8 cellular contexts compared by ENCODE assay signal in genomic region chr22:50673231-50674126, GRCh38. TPM values are rescaled to one million over a fixed set of nuclear protein-coding genes. Genes with fewer than 3 reads are reported as not detected.
DNase-seq lines count a peak whose midpoint lies in the region; ATAC-seq and TF ChIP-seq lines count a peak whose summit lies in the region.

No MANE protein-coding gene starts in this region.

- H3K9me3 ChIP-seq in SK-N-SH (no peaks in the 10 kb centered on the region), adrenal gland (replicated peaks in 1 of 3) (no peaks in the 10 kb centered on the region)

- DNase-seq in SK-N-SH (peak; percentile 62), adrenal gland (peak in 1 of 7 donors; percentile 37), kidney epithelial cell (ENCODE audit: low read depth) (no peak)
- no peak for DNase-seq in stimulated activated naive CD8-positive, alpha-beta T cell treated with anti-CD3 and anti-CD28 coated beads, Interleukin-15, amount 100 ng/mL, for 72 hours

- H3K4me1 Mint-ChIP-seq in stimulated activated naive CD8-positive, alpha-beta T cell treated with anti-CD3 and anti-CD28 coated beads, Interleukin-15, amount 100 ng/mL, for 72 hours = peaks cover 33% of the 10 kb centered on the region

- H3K9me3 Mint-ChIP-seq in stimulated activated naive CD8-positive, alpha-beta T cell treated with anti-CD3 and anti-CD28 coated beads, Interleukin-15, amount 100 ng/mL, for 72 hours = no peaks in the 10 kb centered on the region

- no peaks in the 10 kb centered on the region for H3K36me3 ChIP-seq in SK-N-SH (replicated peaks in 1 of 2; ENCODE audit: control insufficient read depth in 1 of 2, insufficient read depth in 2 of 2, low read length in 1 of 2)
- H3K36me3 ChIP-seq in adrenal gland (replicated peaks in 1 of 2) = no peaks in the 10 kb centered on the region
- no peaks in the 10 kb centered on the region for H3K36me3 ChIP-seq in kidney epithelial cell (ENCODE audit: control insufficient read depth, insufficient read depth, low read length)

- POLR2A ChIA-PET in SK-N-SH (lab: Yijun Ruan, JAX) = no interaction called here

- no peak for ATAC-seq in SK-N-SH treated with all-trans-retinoic acid at 6 μM for 48 hours
- peak; percentile 7 for ATAC-seq in stimulated activated naive CD8-positive, alpha-beta T cell treated with anti-CD3 and anti-CD28 coated beads, Interleukin-15, amount 100 ng/mL, for 72 hours
- no peak for ATAC-seq in GM19463 (IDR thresholded peaks at IDR 0.05; ENCODE audit: unreplicated experiment)
- ATAC-seq in HG02588 (IDR thresholded peaks at IDR 0.05; ENCODE audit: unreplicated experiment) = no peak
- ATAC-seq in GM21515 (IDR thresholded peaks at IDR 0.05; ENCODE audit: unreplicated experiment) = no peak

- H3K4me2 ChIP-seq in SK-N-SH = peak overlapping the region; percentile 74

- H3K27ac ChIP-seq in SK-N-SH (ENCODE audit: low read depth in 2 of 2, low read length in 1 of 2) (no peak overlapping the region), adrenal gland (peak overlapping the region in 4 of 5 donors; percentile 3 to 79 (median 23))

- peak overlapping the region; percentile 46 to 74 for H3K4me3 Mint-ChIP-seq in stimulated activated naive CD8-positive, alpha-beta T cell treated with anti-CD3 and anti-CD28 coated beads, Interleukin-15, amount 100 ng/mL, for 72 hours

- TF ChIP-seq CTCF in SK-N-SH (IDR thresholded peaks at IDR 0.05) = no peak
- TF ChIP-seq CTCF in adrenal gland (IDR thresholded peaks at IDR 0.05) = no peak
- no peak for TF ChIP-seq CTCF in kidney epithelial cell (IDR thresholded peaks at IDR 0.05; ENCODE audit: insufficient read depth, low read length, poor library complexity, severe bottlenecking)

- TF ChIP-seq RAD21 in SK-N-SH (IDR thresholded peaks at IDR 0.05; ENCODE audit: low read length) = no peak

- no peaks in the 10 kb centered on the region for H3K27me3 ChIP-seq in SK-N-SH (ENCODE audit: insufficient read depth)
- H3K27me3 ChIP-seq in adrenal gland = peaks cover 14% of the 10 kb centered on the region
- peaks cover 44% of the 10 kb centered on the region for H3K27me3 ChIP-seq in kidney epithelial cell (ENCODE audit: control insufficient read depth, insufficient read depth, low read length)

- peaks cover 0 to 5% of the 10 kb centered on the region in 2 experiments; a peak in 1 of 4 replicates for H3K4me1 ChIP-seq in SK-N-SH (ENCODE audit: control insufficient read depth in 1 of 2, insufficient read depth in 2 of 2, low read depth in 1 of 2, low read length in 1 of 2)
- peaks cover 0 to 6% of the 10 kb centered on the region in 2 donors for H3K4me1 ChIP-seq in adrenal gland (replicated peaks in 1 of 2)

- H2AFZ ChIP-seq in SK-N-SH (ENCODE audit: low read depth) = no peak overlapping the region

- CTCF ChIA-PET in SK-N-SH (lab: Yijun Ruan, JAX) = interaction anchor here (0.6 to 0.7 kb wide), 3 partner anchors 52 to 111 kb away, joined by 3 read pairs; partner anchors contain the start of gene SYCE3

- no peak overlapping the region for H3K9ac ChIP-seq in SK-N-SH

- H4K20me1 ChIP-seq in SK-N-SH (ENCODE audit: insufficient read depth) = no peaks in the 10 kb centered on the region

- TF ChIP-seq POLR2A in adrenal gland (IDR thresholded peaks at IDR 0.05) = no peak

- H3K79me2 ChIP-seq in SK-N-SH (ENCODE audit: insufficient read depth) = no peaks in the 10 kb centered on the region

- intact Hi-C loops in adrenal gland (cut with DNase I) = no loop called here

- H3K4me3 ChIP-seq in SK-N-SH (ENCODE audit: low read depth in 2 of 2, low read length in 1 of 2) (peak overlapping the region; percentile 32 to 34), adrenal gland (peak overlapping the region in 1 of 4 donors; percentile 47), kidney epithelial cell (ENCODE audit: low read depth, low read length) (peak overlapping the region; percentile 5)

- no peaks in the 10 kb centered on the region for H3K9me2 ChIP-seq in SK-N-SH

- peaks cover 58% of the 10 kb centered on the region for H3K27me3 Mint-ChIP-seq in stimulated activated naive CD8-positive, alpha-beta T cell treated with anti-CD3 and anti-CD28 coated beads, Interleukin-15, amount 100 ng/mL, for 72 hours

- TF ChIP-seq EP300 in SK-N-SH (IDR thresholded peaks at IDR 0.05; ENCODE audit: borderline replicate concordance in 1 of 2, low read depth in 1 of 2, low read length in 1 of 2) = no peak

- H3K27ac Mint-ChIP-seq in stimulated activated naive CD8-positive, alpha-beta T cell treated with anti-CD3 and anti-CD28 coated beads, Interleukin-15, amount 100 ng/mL, for 72 hours = no peak overlapping the region

- H3F3A ChIP-seq in SK-N-SH (replicated peaks; ENCODE audit: insufficient read depth) = peaks cover 3% of the 10 kb centered on the region

- 24% methylated on average over 41 of the region's 68 CpGs for WGBS in SK-N-SH (ENCODE audit: low lambda C conversion rate)
- WGBS in adrenal gland, 4 donors = 3 to 5% (median 4%) methylated on average over 30 to 68 of the region's 68 CpGs

TF ChIP-seq in SK-N-SH, 30 proteins besides CTCF, POLR2A, EP300 and RAD21 (continues in another document):
- TF ChIP-seq TAF1 (IDR thresholded peaks at IDR 0.05; ENCODE audit: borderline replicate concordance, low read depth, low read length) (no peak), GATA2 (CRISPR knock-in tag; IDR thresholded peaks at IDR 0.05) (no peak), NRF1 (IDR thresholded peaks at IDR 0.05; ENCODE audit: low read depth, low read length) (no peak), RXRA (IDR thresholded peaks at IDR 0.05; ENCODE audit: borderline replicate concordance, low read depth) (no peak), TCF12 (IDR thresholded peaks at IDR 0.05) (no peak), NFIC (IDR thresholded peaks at IDR 0.05; ENCODE audit: borderline replicate concordance) (no peak), IRF3 (IDR thresholded peaks at IDR 0.05; ENCODE audit: low read depth, low read length) (no peak), JUND (IDR thresholded peaks at IDR 0.05) (no peak), GABPA (IDR thresholded peaks at IDR 0.05; ENCODE audit: low read depth) (no peak)

TF ChIP-seq in SK-N-SH treated with all-trans-retinoic acid at 6 μM for 48 hours, 23 proteins besides CTCF, POLR2A, EP300 and RAD21 (continues in another document):
- no peak for TF ChIP-seq ISL1 (CRISPR knock-in tag; IDR thresholded peaks at IDR 0.05)
- no peak for TF ChIP-seq OSR1 (CRISPR knock-in tag; IDR thresholded peaks at IDR 0.05)
- TF ChIP-seq PATZ1 (CRISPR knock-in tag; IDR thresholded peaks at IDR 0.05; ENCODE audit: borderline replicate concordance) = no peak
- no peak for TF ChIP-seq GLIS3 (CRISPR knock-in tag; IDR thresholded peaks at IDR 0.05)
- TF ChIP-seq ZNF565 (CRISPR knock-in tag; conservative IDR thresholded peaks at IDR 0.05; ENCODE audit: low read depth) = no peak
- no peak for TF ChIP-seq ESRRG (CRISPR knock-in tag; IDR thresholded peaks at IDR 0.05)
- no peak for TF ChIP-seq TOX (CRISPR knock-in tag; IDR thresholded peaks at IDR 0.05; ENCODE audit: borderline replicate concordance)
- no peak for TF ChIP-seq ZFP30 (CRISPR knock-in tag; IDR thresholded peaks at IDR 0.05)
- no peak for TF ChIP-seq RARB (CRISPR knock-in tag; IDR thresholded peaks at IDR 0.05)
- no peak for TF ChIP-seq TCF4 (CRISPR knock-in tag; IDR thresholded peaks at IDR 0.05; ENCODE audit: borderline replicate concordance)
- no peak for TF ChIP-seq ZNF8 (CRISPR knock-in tag; IDR thresholded peaks at IDR 0.05)
- TF ChIP-seq ARNTL (CRISPR knock-in tag; IDR thresholded peaks at IDR 0.05; ENCODE audit: borderline replicate concordance, low read depth) = no peak
- no peak for TF ChIP-seq SNAI2 (CRISPR knock-in tag; IDR thresholded peaks at IDR 0.05)
- no peak for TF ChIP-seq CSRNP3 (CRISPR knock-in tag; IDR thresholded peaks at IDR 0.05)

RNA-seq across cellular contexts. Expression of gene SHANK3, which starts 0.9 kb away (rescaled TPM):
- polyA plus RNA-seq in SK-N-SH (2012; rRNA removed) (0.88 and 1.5 TPM in 2 replicates), adrenal gland (10 to 100 TPM in 2 of 3 donors, under 1 TPM in 1; 0.88 to 44.0 (median 21.3) TPM)
- 0.62 and 1.1 TPM in 2 replicates for polyA plus RNA-seq in SK-N-SH (2012; cell fraction: cytosol; rRNA removed)
- polyA plus RNA-seq in SK-N-SH (2012; cell fraction: nucleus; rRNA removed) = 4.6 and 4.7 TPM in 2 replicates
- total RNA-seq in adrenal gland (10 to 100 TPM in 3 of 8 donors, 1 to 10 TPM in 5; 5.4 to 26.1 (median 9.8) TPM), kidney epithelial cell (3.8 and 6.0 TPM in 2 replicates)

RNA-seq across cellular contexts. Expression of gene ARSA, which starts 45.5 kb away (rescaled TPM):
- polyA plus RNA-seq in SK-N-SH (2012; rRNA removed) (34.2 and 34.4 TPM in 2 replicates), adrenal gland (100 to 1,000 TPM in 2 of 3 donors, 1 to 10 TPM in 1; 5.5 to 168 (median 103) TPM)
- 8.7 and 14.7 TPM in 2 replicates for polyA plus RNA-seq in SK-N-SH (2012; cell fraction: cytosol; rRNA removed)
- polyA plus RNA-seq in SK-N-SH (2012; cell fraction: nucleus; rRNA removed) = 200 and 287 TPM in 2 replicates
- total RNA-seq in adrenal gland (10 to 100 TPM; 35.6 to 87.8 (median 67.5) TPM), kidney epithelial cell (42.7 and 63.8 TPM in 2 replicates)

Comparison
In these comparisons a context has a peak if more than half of its experiments do, and no peak if none do; other contexts are left out.
1. H3K27ac ChIP-seq: peak in adrenal gland (4 of 5); none in SK-N-SH (0 of 2).